In genomic region chr17:4572131-4572530, GRCh38 we compare ENCODE assay signal across 8 cellular contexts. TPM values are rescaled to one million over a fixed set of nuclear protein-coding genes. Genes with fewer than 3 reads are reported as not detected.
"Had no signal": no experiment of that assay in that cellular context is flagged by ENCODE, and none has a peak within 500 bp of the region (broad histone marks: within the 10 kb centered on the region; RNA-seq: fewer than 3 reads in every experiment).

No MANE protein-coding gene starts in this region.

- H3K4me3 ChIP-seq: GM23338 had no signal

- DNase-seq: H9, HCEC 1CT had no signal

- H2AFZ ChIP-seq: GM23338 had no signal

- H3K4me2 ChIP-seq: GM23338 had no signal

- ATAC-seq: GM23338, HepG2 had no signal

- H3K27ac ChIP-seq: HL-60 had no signal

RNA-seq across cellular contexts. Expression of gene GGT6, which starts 11.8 kb away (rescaled TPM):
- total RNA-seq: H1, HT1080 had no signal
- polyA plus RNA-seq: GM23338, IgD-negative memory B cell had no signal

RNA-seq across cellular contexts. Expression of gene SMTNL2, which starts 12.2 kb away (rescaled TPM):
- total RNA-seq: HT1080 had no signal
- polyA plus RNA-seq: IgD-negative memory B cell had no signal
